In the genomic region with DNA sequence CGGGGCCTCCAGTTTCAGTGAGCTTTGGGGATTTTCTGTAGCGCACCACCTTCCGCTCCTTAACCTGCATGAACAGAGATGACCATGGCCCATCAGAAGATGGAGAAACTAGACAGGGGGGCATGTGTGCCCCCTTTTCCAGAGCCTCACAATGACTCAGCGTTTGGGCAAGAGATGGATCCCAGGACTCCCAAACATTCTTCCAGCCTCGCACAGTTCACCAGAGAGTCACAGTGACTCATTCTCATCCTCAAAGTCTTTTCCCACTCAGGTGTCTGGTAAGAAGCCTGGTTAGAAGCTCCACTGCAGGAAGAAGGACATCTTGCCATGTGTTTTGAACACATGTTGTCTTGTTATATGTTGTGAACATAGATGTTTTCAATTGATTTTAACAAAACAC, we compare ENCODE assay signal across 15 cellular contexts.
DNase-seq lines count a peak whose midpoint lies in the region; ATAC-seq and TF ChIP-seq lines count a peak whose summit lies in the region.
"Had no signal": no experiment of that assay in that cellular context is flagged by ENCODE, and none has a peak within 500 bp of the region (broad histone marks: within the 10 kb centered on the region; RNA-seq: fewer than 3 reads in every experiment).

No MANE protein-coding gene starts in this region.

- H3K9me3 ChIP-seq in HCT116 (ENCODE audit: control insufficient read depth in 1 of 2, insufficient read depth in 1 of 2, low read depth in 1 of 2, low read length in 2 of 2), result no peaks in the 10 kb centered on the region
- H3K9me3 ChIP-seq in muscle layer of colon (ENCODE audit: low read length), result no peaks in the 10 kb centered on the region

- H3K9ac ChIP-seq in HCT116 (ENCODE audit: low read length), result no peak overlapping the region
- H3K9ac ChIP-seq in muscle layer of colon (ENCODE audit: low read length), result no peak overlapping the region

- H3K4me1 ChIP-seq in HCT116 (ENCODE audit: control insufficient read depth in 1 of 2, insufficient read depth in 2 of 2, low read length in 2 of 2), result peaks cover 9 to 29% of the 10 kb centered on the region in 2 experiments; a peak in 3 of 4 replicates
- H3K4me1 ChIP-seq in muscle layer of colon (ENCODE audit: insufficient read depth, low read length), result peaks cover 48% of the 10 kb centered on the region

- H3K9me2 ChIP-seq in HCT116 (ENCODE audit: insufficient read depth), result no peaks in the 10 kb centered on the region

- H2AFZ ChIP-seq in HCT116 (ENCODE audit: low read depth, low read length, poor library complexity, severe bottlenecking), result no peak overlapping the region

- no peak overlapping the region for H3K4me3 ChIP-seq in AG10803 (ENCODE audit: low read length)
- H3K4me3 ChIP-seq in HCT116 (replicated peaks in 1 of 2; ENCODE audit: low read depth in 1 of 2, low read length in 2 of 2), result no peak overlapping the region
- no peak overlapping the region for H3K4me3 ChIP-seq in brain microvascular endothelial cell (ENCODE audit: low read depth, low read length)
- no peak overlapping the region for H3K4me3 ChIP-seq in muscle layer of colon (ENCODE audit: low read depth in 1 of 2, low read length in 2 of 2)
- H3K4me3 ChIP-seq: dorsolateral prefrontal cortex, K562 had no signal

- DNase-seq in AG10803 (ENCODE audit: low read depth) (peak; percentile 46), HCT116 (ENCODE audit: low read depth, low spot score) (no peak), brain microvascular endothelial cell (peak; percentile 59), activated gamma-delta T cell (lab: John Stamatoyannopoulos, UW) (no peak), omental fat pad (ENCODE audit: low spot score) (no peak)
- DNase-seq in central memory CD4-positive, alpha-beta T cell, result no peak
- no peak for DNase-seq in stimulated activated CD4-positive, alpha-beta T cell treated with anti-CD3 and anti-CD28 coated beads, Interleukin-12 subunit alpha, Interleukin-12 subunit beta, amount 100 ng/mL, for 4 hours
- DNase-seq: activated CD4-positive, alpha-beta T cell treated with anti-CD3 and anti-CD28 coated beads for 1 hour; C1 segment of cervical spinal cord; dorsolateral prefrontal cortex; immature natural killer cell; NCI-H1436; T-helper 1 cell had no signal

- CTCF ChIA-PET in HCT116 (lab: Charles Lee), result no interaction called here

- H3K79me2 ChIP-seq in HCT116 (ENCODE audit: insufficient read depth, low read length), result no peaks in the 10 kb centered on the region

- H3K27ac ChIP-seq in HCT116 (ENCODE audit: low read depth, low read length) (no peak overlapping the region), brain microvascular endothelial cell (peak overlapping the region; percentile 11), muscle layer of colon (ENCODE audit: low read depth, low read length) (peak overlapping the region; percentile 43)
- H3K27ac ChIP-seq: dorsolateral prefrontal cortex had no signal

- H3K36me3 ChIP-seq in HCT116 (ENCODE audit: control insufficient read depth in 1 of 2, insufficient read depth in 2 of 2, low read length in 2 of 2) (no peaks in the 10 kb centered on the region), brain microvascular endothelial cell (replicated peaks) (no peaks in the 10 kb centered on the region), muscle layer of colon (ENCODE audit: insufficient read depth, low read length) (no peaks in the 10 kb centered on the region)

- TF ChIP-seq RAD21 in HCT116 (IDR thresholded peaks at IDR 0.05; ENCODE audit: low read depth), result no peak

- ATAC-seq in HCT116, result peak; percentile 43; the same call in 1 of the 2 replicates
- ATAC-seq in omental fat pad (ENCODE audit: low FRiP score), result no peak
- ATAC-seq: K562 had no signal

- H3K27me3 ChIP-seq in HCT116 (ENCODE audit: insufficient read depth, low read length) (no peaks in the 10 kb centered on the region), brain microvascular endothelial cell (replicated peaks) (no peaks in the 10 kb centered on the region), muscle layer of colon (ENCODE audit: control insufficient read depth in 1 of 2, insufficient read depth in 2 of 2, low read length in 2 of 2) (no peaks in the 10 kb centered on the region)

- peak overlapping the region; percentile 33 for H3K4me2 ChIP-seq in HCT116 (ENCODE audit: low read length)

- RAD21 ChIA-PET in HCT116 (lab: Charles Lee; ENCODE audit: low non-redundant PET in 1 of 2, low total read pairs in 2 of 2, uncharacterized antibody in 2 of 2, unreplicated experiment in 2 of 2), result interaction anchor here in 1 of 2 experiments (0.6 kb wide), 1 partner anchor 737 kb away, joined by 4 read pairs; no protein-coding TSS in a partner anchor

- no peaks in the 10 kb centered on the region for H4K20me1 ChIP-seq in HCT116 (ENCODE audit: insufficient read depth)

- in situ Hi-C loops in brain microvascular endothelial cell (cut with HindIII; ENCODE audit: low pct_ligation_motif_present, low sequenced_read_pairs), result no loop called here

- no TSS peak for BruUV-seq in HCT116 (replicated peaks; lab: Mats Ljungman, UMichigan)

- TF ChIP-seq CTCF in AG10803 (conservative IDR thresholded peaks at IDR 0.05; ENCODE audit: low read length), result no peak
- no peak for TF ChIP-seq CTCF in HCT116 (IDR thresholded peaks at IDR 0.05 in 2 of 3, conservative IDR thresholded peaks at IDR 0.05 in 1 of 3; ENCODE audit: borderline replicate concordance in 1 of 3, insufficient read depth in 1 of 3, low read depth in 2 of 3, low read length in 2 of 3)
- no peak for TF ChIP-seq CTCF in brain microvascular endothelial cell (IDR thresholded peaks at IDR 0.05; ENCODE audit: low read depth, low read length, missing control alignments)
- no peak for TF ChIP-seq CTCF in omental fat pad (IDR thresholded peaks at IDR 0.05)

- TF ChIP-seq POLR2A in HCT116 (IDR thresholded peaks at IDR 0.05; ENCODE audit: borderline replicate concordance, extremely low read depth, insufficient read depth, insufficient read length), result no peak

- POLR2A ChIA-PET in HCT116 (lab: Charles Lee), result no interaction called here

- intact Hi-C loops in HCT116 (cut with micrococcal nuclease), result no loop called here

TF ChIP-seq in HCT116, 20 proteins besides CTCF, POLR2A, EP300 and RAD21:
- TF ChIP-seq CBX3 (IDR thresholded peaks at IDR 0.05; ENCODE audit: low read depth) (no peak), SIN3A (IDR thresholded peaks at IDR 0.05; ENCODE audit: low read depth) (no peak), EZH2 (IDR thresholded peaks at IDR 0.05) (no peak), TCF7L2 (IDR thresholded peaks at IDR 0.05; ENCODE audit: borderline replicate concordance, extremely low read depth, insufficient read depth, insufficient read length) (no peak), JUND (IDR thresholded peaks at IDR 0.05) (peak; percentile 15; the same call in 1 of the 2 replicates)
- TF ChIP-seq, protein P1, sequence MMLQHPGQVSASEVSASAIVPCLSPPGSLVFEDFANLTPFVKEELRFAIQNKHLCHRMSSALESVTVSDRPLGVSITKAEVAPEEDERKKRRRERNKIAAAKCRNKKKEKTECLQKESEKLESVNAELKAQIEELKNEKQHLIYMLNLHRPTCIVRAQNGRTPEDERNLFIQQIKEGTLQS (IDR thresholded peaks at IDR 0.05), result no peak
- TF ChIP-seq, protein P2, sequence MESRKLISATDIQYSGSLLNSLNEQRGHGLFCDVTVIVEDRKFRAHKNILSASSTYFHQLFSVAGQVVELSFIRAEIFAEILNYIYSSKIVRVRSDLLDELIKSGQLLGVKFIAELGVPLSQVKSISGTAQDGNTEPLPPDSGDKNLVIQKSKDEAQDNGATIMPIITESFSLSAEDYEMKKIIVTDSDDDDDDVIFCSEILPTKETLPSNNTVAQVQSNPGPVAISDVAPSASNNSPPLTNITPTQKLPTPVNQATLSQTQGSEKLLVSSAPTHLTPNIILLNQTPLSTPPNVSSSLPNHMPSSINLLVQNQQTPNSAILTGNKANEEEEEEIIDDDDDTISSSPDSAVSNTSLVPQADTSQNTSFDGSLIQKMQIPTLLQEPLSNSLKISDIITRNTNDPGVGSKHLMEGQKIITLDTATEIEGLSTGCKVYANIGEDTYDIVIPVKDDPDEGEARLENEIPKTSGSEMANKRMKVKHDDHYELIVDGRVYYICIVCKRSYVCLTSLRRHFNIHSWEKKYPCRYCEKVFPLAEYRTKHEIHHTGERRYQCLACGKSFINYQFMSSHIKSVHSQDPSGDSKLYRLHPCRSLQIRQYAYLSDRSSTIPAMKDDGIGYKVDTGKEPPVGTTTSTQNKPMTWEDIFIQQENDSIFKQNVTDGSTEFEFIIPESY (IDR thresholded peaks at IDR 0.05; ENCODE audit: extremely low read depth, insufficient replicate concordance, low read length), result no peak

Comparison
In these comparisons a context has a peak if more than half of its experiments do, and no peak if none do; other contexts are left out.
1. DNase-seq: peak in AG10803 (single experiment) and brain microvascular endothelial cell (single experiment); none in HCT116 (single experiment), activated gamma-delta T cell (single experiment), central memory CD4-positive, alpha-beta T cell (single experiment), omental fat pad (single experiment) and stimulated activated CD4-positive, alpha-beta T cell treated with anti-CD3 and anti-CD28 coated beads, Interleukin-12 subunit alpha, Interleukin-12 subunit beta, amount 100 ng/mL, for 4 hours (single experiment).